1 cellular context compared by ENCODE assay signal in genomic region chr10:72261323-72262018, GRCh38.
TF ChIP-seq lines count a peak whose summit lies in the region.

No MANE protein-coding gene starts in this region.

TF ChIP-seq in K562, 482 proteins besides CTCF, POLR2A, EP300 and RAD21 (continued from another document and continues in another):
- TF ChIP-seq ZNF280A (IDR thresholded peaks at IDR 0.05; ENCODE audit: low read depth, partially characterized antibody) (no peak), E2F8 (IDR thresholded peaks at IDR 0.05; ENCODE audit: low read depth, partially characterized antibody) (no peak), FOXK2 (conservative IDR thresholded peaks at IDR 0.05 in 1 of 2, IDR thresholded peaks at IDR 0.05 in 1 of 2; ENCODE audit: low read depth in 2 of 2) (no peak), ZNF41 (CRISPR knock-in tag; conservative IDR thresholded peaks at IDR 0.05) (0 out of 2 replicates have a peak, but pooled peaks have one; percentile 17), CHD2 (IDR thresholded peaks at IDR 0.05; ENCODE audit: low read depth, low read length) (no peak), CBX5 (IDR thresholded peaks at IDR 0.05; ENCODE audit: borderline replicate concordance, low read depth) (no peak), SUPT5H (IDR thresholded peaks at IDR 0.05) (no peak), ZNF655 (CRISPR knock-in tag; IDR thresholded peaks at IDR 0.05) (0 out of 2 replicates have a peak, but pooled peaks have one; percentile 22), ZNF239 (CRISPR knock-in tag; IDR thresholded peaks at IDR 0.05) (no peak), ZNF695 (CRISPR knock-in tag; IDR thresholded peaks at IDR 0.05) (0 out of 2 replicates have a peak, but pooled peaks have one; percentile 47), BDP1 (IDR thresholded peaks at IDR 0.05; ENCODE audit: insufficient read depth, insufficient read length) (no peak), FOS (IDR thresholded peaks at IDR 0.05; ENCODE audit: extremely low read depth, insufficient read length) (no peak), NFATC3 (IDR thresholded peaks at IDR 0.05) (no peak; the same call in 1 of the 2 replicates), FOXJ2 (tag; IDR thresholded peaks at IDR 0.05) (no peak), EHMT2 (IDR thresholded peaks at IDR 0.05) (no peak), MITF (IDR thresholded peaks at IDR 0.05) (no peak), PATZ1 (CRISPR knock-in tag; IDR thresholded peaks at IDR 0.05; ENCODE audit: borderline replicate concordance) (no peak), NFIX (CRISPR knock-in tag; IDR thresholded peaks at IDR 0.05; ENCODE audit: low read depth) (no peak), ATF3 (IDR thresholded peaks at IDR 0.05) (peak; percentile 46; the same call in 1 of the 2 replicates), ATF3 (CRISPR knock-in tag; conservative IDR thresholded peaks at IDR 0.05) (no peak; the same call in 1 of the 2 replicates), ZNF740 (CRISPR knock-in tag; IDR thresholded peaks at IDR 0.05) (no peak), ZNF740 (tag; IDR thresholded peaks at IDR 0.05) (peak in 1 of 2 experiments; percentile 17; a peak in 1 of 4 replicates), E2F4 (CRISPR knock-in tag; IDR thresholded peaks at IDR 0.05; ENCODE audit: low read depth) (no peak), HDAC8 (tag; IDR thresholded peaks at IDR 0.05) (peak; percentile 72), CSDE1 (IDR thresholded peaks at IDR 0.05) (no peak), PML (IDR thresholded peaks at IDR 0.05; ENCODE audit: low read length) (0 out of 2 replicates have a peak, but pooled peaks have one; percentile 45), REST (CRISPR knock-in tag; IDR thresholded peaks at IDR 0.05; ENCODE audit: low read depth) (no peak), ZNF785 (CRISPR knock-in tag; IDR thresholded peaks at IDR 0.05) (no peak), FOXP4 (CRISPR knock-in tag; IDR thresholded peaks at IDR 0.05; ENCODE audit: borderline replicate concordance) (no peak), PRDM10 (IDR thresholded peaks at IDR 0.05; ENCODE audit: partially characterized antibody) (peak; percentile 78), EZH2 (IDR thresholded peaks at IDR 0.05; ENCODE audit: borderline replicate concordance, low read depth, low read length) (no peak), RBM14 (IDR thresholded peaks at IDR 0.05; ENCODE audit: borderline replicate concordance, insufficient read depth, low read depth, low read length) (no peak), TOE1 (IDR thresholded peaks at IDR 0.05; ENCODE audit: borderline replicate concordance) (peak; percentile 4; the same call in 1 of the 2 replicates), TOE1 (CRISPR knock-in tag; IDR thresholded peaks at IDR 0.05; ENCODE audit: borderline replicate concordance, low read depth) (no peak), GABPA (tag; conservative IDR thresholded peaks at IDR 0.05; ENCODE audit: low read depth) (no peak), ZNF184 (CRISPR knock-in tag; IDR thresholded peaks at IDR 0.05) (no peak)
